In the genomic region with DNA sequence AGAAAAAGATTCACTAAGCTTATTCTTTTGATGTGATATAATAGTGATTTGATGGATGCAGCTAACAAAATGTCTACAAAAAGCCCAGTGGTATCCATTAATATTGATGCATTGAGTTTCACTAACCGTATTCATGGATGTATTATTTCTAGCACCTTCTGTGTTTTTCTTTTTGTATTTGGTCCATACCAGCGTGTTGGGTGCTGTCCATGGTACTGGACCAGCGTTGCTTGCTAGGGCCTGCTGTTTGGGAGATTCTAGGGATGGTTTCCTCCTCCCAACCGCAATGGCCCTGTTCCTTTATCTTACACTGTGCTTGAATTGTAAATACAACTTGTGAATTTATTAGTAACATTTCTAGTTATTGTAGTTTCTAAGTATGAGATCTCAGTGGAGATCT, we compare ENCODE assay signal across 1 cellular context.
TF ChIP-seq lines count a peak whose summit lies in the region.

No MANE protein-coding gene starts in this region.

TF ChIP-seq in HepG2, 621 proteins besides CTCF, POLR2A, EP300 and RAD21 (continued from another document and continues in another):
- TF ChIP-seq, protein P1, sequence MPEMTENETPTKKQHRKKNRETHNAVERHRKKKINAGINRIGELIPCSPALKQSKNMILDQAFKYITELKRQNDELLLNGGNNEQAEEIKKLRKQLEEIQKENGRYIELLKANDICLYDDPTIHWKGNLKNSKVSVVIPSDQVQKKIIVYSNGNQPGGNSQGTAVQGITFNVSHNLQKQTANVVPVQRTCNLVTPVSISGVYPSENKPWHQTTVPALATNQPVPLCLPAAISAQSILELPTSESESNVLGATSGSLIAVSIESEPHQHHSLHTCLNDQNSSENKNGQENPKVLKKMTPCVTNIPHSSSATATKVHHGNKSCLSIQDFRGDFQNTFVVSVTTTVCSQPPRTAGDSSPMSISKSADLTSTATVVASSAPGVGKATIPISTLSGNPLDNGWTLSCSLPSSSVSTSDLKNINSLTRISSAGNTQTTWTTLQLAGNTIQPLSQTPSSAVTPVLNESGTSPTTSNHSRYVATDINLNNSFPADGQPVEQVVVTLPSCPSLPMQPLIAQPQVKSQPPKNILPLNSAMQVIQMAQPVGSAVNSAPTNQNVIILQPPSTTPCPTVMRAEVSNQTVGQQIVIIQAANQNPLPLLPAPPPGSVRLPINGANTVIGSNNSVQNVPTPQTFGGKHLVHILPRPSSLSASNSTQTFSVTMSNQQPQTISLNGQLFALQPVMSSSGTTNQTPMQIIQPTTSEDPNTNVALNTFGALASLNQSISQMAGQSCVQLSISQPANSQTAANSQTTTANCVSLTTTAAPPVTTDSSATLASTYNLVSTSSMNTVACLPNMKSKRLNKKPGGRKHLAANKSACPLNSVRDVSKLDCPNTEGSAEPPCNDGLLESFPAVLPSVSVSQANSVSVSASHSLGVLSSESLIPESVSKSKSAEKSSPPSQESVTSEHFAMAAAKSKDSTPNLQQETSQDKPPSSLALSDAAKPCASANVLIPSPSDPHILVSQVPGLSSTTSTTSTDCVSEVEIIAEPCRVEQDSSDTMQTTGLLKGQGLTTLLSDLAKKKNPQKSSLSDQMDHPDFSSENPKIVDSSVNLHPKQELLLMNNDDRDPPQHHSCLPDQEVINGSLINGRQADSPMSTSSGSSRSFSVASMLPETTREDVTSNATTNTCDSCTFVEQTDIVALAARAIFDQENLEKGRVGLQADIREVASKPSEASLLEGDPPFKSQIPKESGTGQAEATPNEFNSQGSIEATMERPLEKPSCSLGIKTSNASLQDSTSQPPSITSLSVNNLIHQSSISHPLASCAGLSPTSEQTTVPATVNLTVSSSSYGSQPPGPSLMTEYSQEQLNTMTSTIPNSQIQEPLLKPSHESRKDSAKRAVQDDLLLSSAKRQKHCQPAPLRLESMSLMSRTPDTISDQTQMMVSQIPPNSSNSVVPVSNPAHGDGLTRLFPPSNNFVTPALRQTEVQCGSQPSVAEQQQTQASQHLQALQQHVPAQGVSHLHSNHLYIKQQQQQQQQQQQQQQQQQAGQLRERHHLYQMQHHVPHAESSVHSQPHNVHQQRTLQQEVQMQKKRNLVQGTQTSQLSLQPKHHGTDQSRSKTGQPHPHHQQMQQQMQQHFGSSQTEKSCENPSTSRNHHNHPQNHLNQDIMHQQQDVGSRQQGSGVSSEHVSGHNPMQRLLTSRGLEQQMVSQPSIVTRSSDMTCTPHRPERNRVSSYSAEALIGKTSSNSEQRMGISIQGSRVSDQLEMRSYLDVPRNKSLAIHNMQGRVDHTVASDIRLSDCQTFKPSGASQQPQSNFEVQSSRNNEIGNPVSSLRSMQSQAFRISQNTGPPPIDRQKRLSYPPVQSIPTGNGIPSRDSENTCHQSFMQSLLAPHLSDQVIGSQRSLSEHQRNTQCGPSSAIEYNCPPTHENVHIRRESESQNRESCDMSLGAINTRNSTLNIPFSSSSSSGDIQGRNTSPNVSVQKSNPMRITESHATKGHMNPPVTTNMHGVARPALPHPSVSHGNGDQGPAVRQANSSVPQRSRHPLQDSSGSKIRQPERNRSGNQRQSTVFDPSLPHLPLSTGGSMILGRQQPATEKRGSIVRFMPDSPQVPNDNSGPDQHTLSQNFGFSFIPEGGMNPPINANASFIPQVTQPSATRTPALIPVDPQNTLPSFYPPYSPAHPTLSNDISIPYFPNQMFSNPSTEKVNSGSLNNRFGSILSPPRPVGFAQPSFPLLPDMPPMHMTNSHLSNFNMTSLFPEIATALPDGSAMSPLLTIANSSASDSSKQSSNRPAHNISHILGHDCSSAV (CRISPR knock-in tag; IDR thresholded peaks at IDR 0.05; ENCODE audit: borderline replicate concordance): no peak
- TF ChIP-seq, protein P2, sequence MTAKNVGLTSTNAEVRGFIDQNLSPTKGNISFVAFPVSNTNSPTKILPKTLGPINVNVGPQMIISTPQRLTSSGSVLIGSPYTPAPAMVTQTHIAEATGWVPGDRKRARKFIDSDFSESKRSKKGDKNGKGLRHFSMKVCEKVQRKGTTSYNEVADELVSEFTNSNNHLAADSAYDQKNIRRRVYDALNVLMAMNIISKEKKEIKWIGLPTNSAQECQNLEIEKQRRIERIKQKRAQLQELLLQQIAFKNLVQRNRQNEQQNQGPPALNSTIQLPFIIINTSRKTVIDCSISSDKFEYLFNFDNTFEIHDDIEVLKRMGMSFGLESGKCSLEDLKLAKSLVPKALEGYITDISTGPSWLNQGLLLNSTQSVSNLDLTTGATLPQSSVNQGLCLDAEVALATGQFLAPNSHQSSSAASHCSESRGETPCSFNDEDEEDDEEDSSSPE (CRISPR knock-in tag; IDR thresholded peaks at IDR 0.05): no peak
- TF ChIP-seq CC2D1A (CRISPR knock-in tag; IDR thresholded peaks at IDR 0.05) (no peak), ZNF343 (CRISPR knock-in tag; IDR thresholded peaks at IDR 0.05) (no peak), ISX (CRISPR knock-in tag; conservative IDR thresholded peaks at IDR 0.05) (0 out of 2 replicates have a peak, but pooled peaks have one; percentile 61), IKZF4 (CRISPR knock-in tag; IDR thresholded peaks at IDR 0.05; ENCODE audit: borderline replicate concordance, low read depth, not compliant biosample characterization) (no peak), POLR2AphosphoS2 (IDR thresholded peaks at IDR 0.05; ENCODE audit: low read depth, low read length) (no peak), ZNF451 (CRISPR knock-in tag; IDR thresholded peaks at IDR 0.05) (no peak), TAF15 (IDR thresholded peaks at IDR 0.05; ENCODE audit: low read depth, low read length, poor library complexity, severe bottlenecking) (no peak), SRY (CRISPR knock-in tag; IDR thresholded peaks at IDR 0.05) (peak; percentile 42; the same call in 1 of the 2 replicates), NAIF1 (CRISPR knock-in tag; IDR thresholded peaks at IDR 0.05; ENCODE audit: borderline replicate concordance) (no peak), UBTF (CRISPR knock-in tag; IDR thresholded peaks at IDR 0.05) (no peak), ZBTB10 (CRISPR knock-in tag; IDR thresholded peaks at IDR 0.05; ENCODE audit: borderline replicate concordance) (no peak), RNF2 (conservative IDR thresholded peaks at IDR 0.05; ENCODE audit: low read depth) (no peak), GATAD1 (CRISPR knock-in tag; IDR thresholded peaks at IDR 0.05) (0 out of 2 replicates have a peak, but pooled peaks have one; percentile 25), ZBED4 (CRISPR knock-in tag; IDR thresholded peaks at IDR 0.05; ENCODE audit: borderline replicate concordance) (peak; percentile 62; the same call in 1 of the 2 replicates), KLF11 (CRISPR knock-in tag; IDR thresholded peaks at IDR 0.05) (peak; percentile 81; the same call in 1 of the 2 replicates), HOXA3 (CRISPR knock-in tag; IDR thresholded peaks at IDR 0.05) (no peak), DNMT3B (CRISPR knock-in tag; conservative IDR thresholded peaks at IDR 0.05) (no peak; the same call in 1 of the 2 replicates), ZC3H13 (CRISPR knock-in tag; IDR thresholded peaks at IDR 0.05) (no peak), ZFX (CRISPR knock-in tag; IDR thresholded peaks at IDR 0.05; ENCODE audit: low read depth) (no peak), KMT2B (CRISPR knock-in tag; IDR thresholded peaks at IDR 0.05) (peak; percentile 59; the same call in 1 of the 2 replicates)
- TF ChIP-seq, protein P3, sequence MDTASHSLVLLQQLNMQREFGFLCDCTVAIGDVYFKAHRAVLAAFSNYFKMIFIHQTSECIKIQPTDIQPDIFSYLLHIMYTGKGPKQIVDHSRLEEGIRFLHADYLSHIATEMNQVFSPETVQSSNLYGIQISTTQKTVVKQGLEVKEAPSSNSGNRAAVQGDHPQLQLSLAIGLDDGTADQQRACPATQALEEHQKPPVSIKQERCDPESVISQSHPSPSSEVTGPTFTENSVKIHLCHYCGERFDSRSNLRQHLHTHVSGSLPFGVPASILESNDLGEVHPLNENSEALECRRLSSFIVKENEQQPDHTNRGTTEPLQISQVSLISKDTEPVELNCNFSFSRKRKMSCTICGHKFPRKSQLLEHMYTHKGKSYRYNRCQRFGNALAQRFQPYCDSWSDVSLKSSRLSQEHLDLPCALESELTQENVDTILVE (CRISPR knock-in tag; IDR thresholded peaks at IDR 0.05): peak; percentile 62; the same call in 1 of the 2 replicates
- TF ChIP-seq, protein P4, sequence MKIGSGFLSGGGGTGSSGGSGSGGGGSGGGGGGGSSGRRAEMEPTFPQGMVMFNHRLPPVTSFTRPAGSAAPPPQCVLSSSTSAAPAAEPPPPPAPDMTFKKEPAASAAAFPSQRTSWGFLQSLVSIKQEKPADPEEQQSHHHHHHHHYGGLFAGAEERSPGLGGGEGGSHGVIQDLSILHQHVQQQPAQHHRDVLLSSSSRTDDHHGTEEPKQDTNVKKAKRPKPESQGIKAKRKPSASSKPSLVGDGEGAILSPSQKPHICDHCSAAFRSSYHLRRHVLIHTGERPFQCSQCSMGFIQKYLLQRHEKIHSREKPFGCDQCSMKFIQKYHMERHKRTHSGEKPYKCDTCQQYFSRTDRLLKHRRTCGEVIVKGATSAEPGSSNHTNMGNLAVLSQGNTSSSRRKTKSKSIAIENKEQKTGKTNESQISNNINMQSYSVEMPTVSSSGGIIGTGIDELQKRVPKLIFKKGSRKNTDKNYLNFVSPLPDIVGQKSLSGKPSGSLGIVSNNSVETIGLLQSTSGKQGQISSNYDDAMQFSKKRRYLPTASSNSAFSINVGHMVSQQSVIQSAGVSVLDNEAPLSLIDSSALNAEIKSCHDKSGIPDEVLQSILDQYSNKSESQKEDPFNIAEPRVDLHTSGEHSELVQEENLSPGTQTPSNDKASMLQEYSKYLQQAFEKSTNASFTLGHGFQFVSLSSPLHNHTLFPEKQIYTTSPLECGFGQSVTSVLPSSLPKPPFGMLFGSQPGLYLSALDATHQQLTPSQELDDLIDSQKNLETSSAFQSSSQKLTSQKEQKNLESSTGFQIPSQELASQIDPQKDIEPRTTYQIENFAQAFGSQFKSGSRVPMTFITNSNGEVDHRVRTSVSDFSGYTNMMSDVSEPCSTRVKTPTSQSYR (CRISPR knock-in tag; IDR thresholded peaks at IDR 0.05; ENCODE audit: borderline replicate concordance): peak; percentile 55; the same call in 1 of the 2 replicates
- TF ChIP-seq, protein P5, sequence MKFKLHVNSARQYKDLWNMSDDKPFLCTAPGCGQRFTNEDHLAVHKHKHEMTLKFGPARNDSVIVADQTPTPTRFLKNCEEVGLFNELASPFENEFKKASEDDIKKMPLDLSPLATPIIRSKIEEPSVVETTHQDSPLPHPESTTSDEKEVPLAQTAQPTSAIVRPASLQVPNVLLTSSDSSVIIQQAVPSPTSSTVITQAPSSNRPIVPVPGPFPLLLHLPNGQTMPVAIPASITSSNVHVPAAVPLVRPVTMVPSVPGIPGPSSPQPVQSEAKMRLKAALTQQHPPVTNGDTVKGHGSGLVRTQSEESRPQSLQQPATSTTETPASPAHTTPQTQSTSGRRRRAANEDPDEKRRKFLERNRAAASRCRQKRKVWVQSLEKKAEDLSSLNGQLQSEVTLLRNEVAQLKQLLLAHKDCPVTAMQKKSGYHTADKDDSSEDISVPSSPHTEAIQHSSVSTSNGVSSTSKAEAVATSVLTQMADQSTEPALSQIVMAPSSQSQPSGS (CRISPR knock-in tag; IDR thresholded peaks at IDR 0.05): 0 out of 2 replicates have a peak, but pooled peaks have one; percentile 24
